Comparison of ENCODE assay signal across 11 cellular contexts in the genomic region with DNA sequence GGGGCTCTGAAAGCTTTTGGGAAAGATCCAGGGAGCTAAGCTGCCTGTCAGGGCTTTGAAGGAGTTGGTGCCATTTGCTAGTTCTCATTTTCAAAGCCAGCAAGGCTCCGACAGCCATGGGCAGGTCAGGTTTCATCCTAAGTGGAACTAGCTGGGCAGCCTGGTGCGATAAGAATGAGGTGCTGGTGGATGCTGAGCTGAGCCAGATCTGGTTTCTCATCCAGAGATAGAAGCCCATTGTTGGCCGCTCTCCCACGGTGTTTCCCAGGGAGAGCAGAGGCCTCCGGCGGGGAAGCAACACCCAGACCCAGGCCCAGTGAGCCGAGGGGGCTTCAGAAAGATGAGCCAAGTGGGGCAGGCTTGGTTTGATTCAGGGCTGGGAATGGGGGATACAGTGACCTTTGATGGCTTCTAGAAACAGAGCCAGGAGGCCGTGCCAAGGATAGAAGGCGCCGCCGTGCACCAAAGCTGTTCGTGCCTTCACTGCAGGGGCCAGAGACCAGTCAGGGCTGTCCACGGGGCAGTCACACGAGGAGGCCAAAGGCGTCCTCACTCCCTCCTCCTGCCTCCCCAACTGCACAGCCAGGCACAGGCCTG.
A peak's percentile ranks its signal among the peaks of the same experiment; 100 is the strongest.
DNase-seq lines count a peak whose midpoint lies in the region; ATAC-seq and TF ChIP-seq lines count a peak whose summit lies in the region.
"Had no signal": no experiment of that assay in that cellular context is flagged by ENCODE, and none has a peak within 500 bp of the region (broad histone marks: within the 10 kb centered on the region; RNA-seq: fewer than 3 reads in every experiment).

No MANE protein-coding gene starts in this region.

- in situ Hi-C loops in GM13977 (cut with MboI; ENCODE audit: low pct_unique_long_range_greater_than_20kb, low sequenced_read_pairs, unreplicated experiment) = no loop called here

- H3K4me2 ChIP-seq in mesendoderm (ENCODE audit: low read length) = no peak overlapping the region

- ATAC-seq in GM19035 (IDR thresholded peaks at IDR 0.05; ENCODE audit: unreplicated experiment) (no peak), HG02798 (IDR thresholded peaks at IDR 0.05; ENCODE audit: poor library complexity, unreplicated experiment) (no peak)

- no peak overlapping the region for H4K8ac ChIP-seq in mesendoderm (ENCODE audit: low read depth, low read length)

- no peak overlapping the region for H2AK5ac ChIP-seq in mesendoderm (ENCODE audit: low read length)

- H3K56ac ChIP-seq in mesendoderm (ENCODE audit: low read length) = no peak overlapping the region

- DNase-seq in GM13977 (ENCODE audit: low spot score) (peak; percentile 13), NCI-H187 (lab: John Stamatoyannopoulos, UW) (peak; percentile 20 to 23), SJCRH30 (peak; percentile 92 to 97), mesendoderm (peak; percentile 30), amniotic stem cell (lab: John Stamatoyannopoulos, UW) (no peak)
- DNase-seq in stimulated activated naive CD4-positive, alpha-beta T cell treated with Interleukin-2 at 50 U/mL for 16 hours (lab: John Stamatoyannopoulos, UW) = no peak
- DNase-seq: aorta; DMS53; stimulated activated CD4-positive, alpha-beta T cell treated with anti-CD3 and anti-CD28 coated beads, Interleukin-15, amount 100 ng/mL, for 24 hours had no signal

- no peaks in the 10 kb centered on the region for H3K79me2 ChIP-seq in mesendoderm (ENCODE audit: control insufficient read depth, insufficient read depth, low read length)

- no peak overlapping the region for H4K5ac ChIP-seq in mesendoderm (ENCODE audit: low read length)

- TF ChIP-seq CTCF in GM13977 (IDR thresholded peaks at IDR 0.05; ENCODE audit: extremely low read depth, insufficient read depth, missing control alignments) = no peak

- no peak overlapping the region for H3K4ac ChIP-seq in mesendoderm (ENCODE audit: low read depth, low read length)

- H3K27me3 ChIP-seq in SJCRH30 (peaks cover 5% of the 10 kb centered on the region; the same call in 1 of the 2 replicates), mesendoderm (ENCODE audit: insufficient read depth, low read length, poor library complexity) (no peaks in the 10 kb centered on the region)

- no peak overlapping the region for H3K9ac ChIP-seq in mesendoderm (ENCODE audit: low read length)

- no peak overlapping the region for H2BK15ac ChIP-seq in mesendoderm (replicated peaks; ENCODE audit: low read depth)

- no peaks in the 10 kb centered on the region for H3K79me1 ChIP-seq in mesendoderm (ENCODE audit: low read length)

- H2BK120ac ChIP-seq in mesendoderm (ENCODE audit: low read depth, low read length) = no peak overlapping the region

- no peak overlapping the region for H3K23ac ChIP-seq in mesendoderm (ENCODE audit: low read length)

- no peak overlapping the region for H3K18ac ChIP-seq in mesendoderm (ENCODE audit: low read length)

- H3K4me1 ChIP-seq in SJCRH30 (peaks cover 20% of the 10 kb centered on the region), mesendoderm (ENCODE audit: control insufficient read depth, low read depth, low read length) (no peaks in the 10 kb centered on the region)

- no peak overlapping the region for H3K4me3 ChIP-seq in SJCRH30
- no peak overlapping the region for H3K4me3 ChIP-seq in mesendoderm (ENCODE audit: low read length)

- no peak overlapping the region for H2BK5ac ChIP-seq in mesendoderm (ENCODE audit: low read length)

- no CpG with 5 or more reads among the region's 15 CpGs for WGBS in mesendoderm (ENCODE audit: extremely low coverage, insufficient coverage, low lambda C conversion rate)

- no peaks in the 10 kb centered on the region for H3K9me3 ChIP-seq in SJCRH30 (replicated peaks)

- H3K36me3 ChIP-seq in SJCRH30 = no peaks in the 10 kb centered on the region
- H3K36me3 ChIP-seq in mesendoderm (ENCODE audit: control insufficient read depth, insufficient read depth, low read length) = no peaks in the 10 kb centered on the region

- H3K27ac ChIP-seq in SJCRH30 (no peak overlapping the region), mesendoderm (ENCODE audit: low read depth, low read length) (no peak overlapping the region)

Comparison
In these comparisons a context has a peak if more than half of its experiments do, and no peak if none do; other contexts are left out.
1. DNase-seq: peak in GM13977 (single experiment), NCI-H187 (2 of 2), SJCRH30 (2 of 2) and mesendoderm (single experiment); none in stimulated activated naive CD4-positive, alpha-beta T cell treated with Interleukin-2 at 50 U/mL for 16 hours (single experiment) and amniotic stem cell (single experiment).